ENCODE assay signal across 8 cellular contexts in genomic region chr20:36754656-36755222, GRCh38. TPM values are rescaled to one million over a fixed set of nuclear protein-coding genes. Genes with fewer than 3 reads are reported as not detected.
A peak's percentile ranks its signal among the peaks of the same experiment; 100 is the strongest.
DNase-seq lines count a peak whose midpoint lies in the region; ATAC-seq and TF ChIP-seq lines count a peak whose summit lies in the region.

No MANE protein-coding gene starts in this region.

- no peaks in the 10 kb centered on the region for H3K9me3 ChIP-seq in CD4-positive, alpha-beta memory T cell (ENCODE audit: control insufficient read depth in 1 of 2, low read length in 2 of 2)

- no peak overlapping the region for H3K4me3 Mint-ChIP-seq in CD4-positive, alpha-beta memory T cell
- H3K4me3 Mint-ChIP-seq in activated T-cell treated with anti-CD3 and anti-CD28 coated beads, Interleukin-2, amount 50 U/mL, for 24 hours = no peak overlapping the region
- H3K4me3 Mint-ChIP-seq in nephron = no peak overlapping the region

- no peaks in the 10 kb centered on the region for H3K27me3 Mint-ChIP-seq in CD4-positive, alpha-beta memory T cell
- H3K27me3 Mint-ChIP-seq in activated T-cell treated with anti-CD3 and anti-CD28 coated beads, Interleukin-2, amount 50 U/mL, for 24 hours = no peaks in the 10 kb centered on the region
- H3K27me3 Mint-ChIP-seq in nephron (ENCODE audit: low read depth) = no peaks in the 10 kb centered on the region

- no peaks in the 10 kb centered on the region for H3K27me3 ChIP-seq in CD4-positive, alpha-beta memory T cell (ENCODE audit: insufficient read depth, low read length)

- no peak overlapping the region for H3K27ac ChIP-seq in CD4-positive, alpha-beta memory T cell (ENCODE audit: low read depth, low read length)

- no peaks in the 10 kb centered on the region for H3K4me1 ChIP-seq in CD4-positive, alpha-beta memory T cell (ENCODE audit: insufficient read depth, low read length)

- H3K36me3 ChIP-seq in CD4-positive, alpha-beta memory T cell (ENCODE audit: insufficient read depth, low read length) = peaks cover 11% of the 10 kb centered on the region

- H3K4me1 Mint-ChIP-seq in CD4-positive, alpha-beta memory T cell = peaks cover 0 to 5% (median 3%) of the 10 kb centered on the region in 4 donors
- no peaks in the 10 kb centered on the region for H3K4me1 Mint-ChIP-seq in activated T-cell treated with anti-CD3 and anti-CD28 coated beads, Interleukin-2, amount 50 U/mL, for 24 hours (ENCODE audit: low read depth)
- H3K4me1 Mint-ChIP-seq in nephron = peaks cover 7% of the 10 kb centered on the region

- intact Hi-C loops in CD4-positive, alpha-beta memory T cell (cut with micrococcal nuclease) = loop anchor here (1.0 kb wide), 3 partner anchors 37 to 198 kb away; no protein-coding TSS in a partner anchor

- H3K27ac Mint-ChIP-seq in CD4-positive, alpha-beta memory T cell = peak overlapping the region in 3 of 7 donors; percentile 13 to 55 (median 47)
- peak overlapping the region; percentile 34 for H3K27ac Mint-ChIP-seq in activated T-cell treated with anti-CD3 and anti-CD28 coated beads, Interleukin-2, amount 50 U/mL, for 24 hours
- H3K27ac Mint-ChIP-seq in nephron = peak overlapping the region; percentile 27 to 59 (median 35)

- TF ChIP-seq CTCF in fibroblast of mammary gland (conservative IDR thresholded peaks at IDR 0.05; ENCODE audit: control insufficient read depth, insufficient read depth, low read depth, low read length) (peak; percentile 86), nephron (IDR thresholded peaks at IDR 0.05; ENCODE audit: unreplicated experiment in 3 of 3) (peak; percentile 69 to 74 (median 69))

- no peak overlapping the region for H3K4me3 ChIP-seq in CD4-positive, alpha-beta memory T cell (ENCODE audit: low read length in 2 of 2)
- H3K4me3 ChIP-seq in fibroblast of mammary gland (ENCODE audit: control insufficient read depth, low read depth, low read length) = no peak overlapping the region

- ATAC-seq in HG03097 (IDR thresholded peaks at IDR 0.05; ENCODE audit: low FRiP score, unreplicated experiment) (no peak), GM19035 (IDR thresholded peaks at IDR 0.05; ENCODE audit: unreplicated experiment) (no peak)

- DNase-seq in CD4-positive, alpha-beta memory T cell = peak; percentile 46 to 50 (median 48)
- peak; percentile 63 for DNase-seq in HEK293T (ENCODE audit: extremely low spot score)
- peak; percentile 45 for DNase-seq in NCI-H82 treated with DMSO at 0.1 percent for 48 hours (lab: John Stamatoyannopoulos, UW; ENCODE audit: unreplicated experiment)
- no peak for DNase-seq in activated T-cell treated with anti-CD3 and anti-CD28 coated beads, Interleukin-2, amount 50 U/mL, for 24 hours
- peak; percentile 82 for DNase-seq in fibroblast of mammary gland (ENCODE audit: low read depth)

- POLR2A ChIA-PET in CD4-positive, alpha-beta memory T cell (lab: Charles Lee; ENCODE audit: partially characterized antibody) = interaction anchor here (0.5 to 2.0 kb wide), 7 partner anchors 8 to 194 kb away, joined by 3 to 9 read pairs (median 4); partner anchors contain the start of gene RAB5IF
- POLR2A ChIA-PET in HEK293T (lab: Yijun Ruan, JAX) = interaction anchor here (1.3 kb wide), 2 partner anchors 9 to 19 kb away, joined by 9 to 10 read pairs; partner anchors contain the start of genes DSN1 and NDRG3

- H3K36me3 Mint-ChIP-seq in CD4-positive, alpha-beta memory T cell = peaks cover 6 to 33% of the 10 kb centered on the region in 2 donors
- H3K36me3 Mint-ChIP-seq in activated T-cell treated with anti-CD3 and anti-CD28 coated beads, Interleukin-2, amount 50 U/mL, for 24 hours (ENCODE audit: low read depth) = peaks cover 79% of the 10 kb centered on the region
- H3K36me3 Mint-ChIP-seq in nephron (ENCODE audit: low read depth) = peaks cover 26% of the 10 kb centered on the region

- no peaks in the 10 kb centered on the region for H3K9me3 Mint-ChIP-seq in CD4-positive, alpha-beta memory T cell
- no peaks in the 10 kb centered on the region for H3K9me3 Mint-ChIP-seq in activated T-cell treated with anti-CD3 and anti-CD28 coated beads, Interleukin-2, amount 50 U/mL, for 24 hours
- no peaks in the 10 kb centered on the region for H3K9me3 Mint-ChIP-seq in nephron

- CTCF ChIA-PET in CD4-positive, alpha-beta memory T cell (lab: Charles Lee; ENCODE audit: partially characterized antibody) = interaction anchor here (0.6 to 5.4 kb wide), 40 partner anchors 8 to 553 kb away, joined by 3 to 62 read pairs (median 5); partner anchors contain the start of genes DSN1, NDRG3, RAB5IF and SLA2
- CTCF ChIA-PET in HEK293T (lab: Yijun Ruan, JAX) = interaction anchor here (0.7 to 1.6 kb wide), 7 partner anchors 9 to 180 kb away, joined by 3 to 11 read pairs (median 3); partner anchors contain the start of genes DSN1 and NDRG3

TF ChIP-seq in HEK293T, 16 proteins besides CTCF, POLR2A, EP300 and RAD21:
- TF ChIP-seq LEF1 (IDR thresholded peaks at IDR 0.05; ENCODE audit: borderline replicate concordance) = no peak
- TF ChIP-seq FOXM1 (IDR thresholded peaks at IDR 0.05; ENCODE audit: borderline replicate concordance) = no peak
- no peak for TF ChIP-seq NFRKB (IDR thresholded peaks at IDR 0.05)
- no peak for TF ChIP-seq ZNF384 (IDR thresholded peaks at IDR 0.05)
- no peak for TF ChIP-seq TARDBP (IDR thresholded peaks at IDR 0.05)

RNA-seq across cellular contexts. Expression of gene NDRG3, which starts 8.8 kb away (rescaled TPM):
- 10 to 100 TPM; 36.1 to 36.2 TPM for total RNA-seq in CD4-positive, alpha-beta memory T cell
- polyA plus RNA-seq in CD4-positive, alpha-beta memory T cell = 10 to 100 TPM; 53.2 to 73.4 TPM

RNA-seq across cellular contexts. Expression of gene DSN1, which starts 18.8 kb away (rescaled TPM):
- total RNA-seq in CD4-positive, alpha-beta memory T cell = 10 to 100 TPM; 12.8 to 14.3 TPM
- polyA plus RNA-seq in CD4-positive, alpha-beta memory T cell = 1 to 10 TPM; 6.1 to 8.2 TPM
